12 cellular contexts compared by ENCODE assay signal in genomic region chr10:69869291-69869841, GRCh38.
DNase-seq lines count a peak whose midpoint lies in the region; ATAC-seq and TF ChIP-seq lines count a peak whose summit lies in the region.
"Had no signal": no experiment of that assay in that cellular context is flagged by ENCODE, and none has a peak within 500 bp of the region (broad histone marks: within the 10 kb centered on the region; RNA-seq: fewer than 3 reads in every experiment).

No MANE protein-coding gene starts in this region.

- no peak overlapping the region for H3K27ac ChIP-seq in testis
- H3K27ac ChIP-seq in gastrocnemius medialis = no peak overlapping the region

- peaks cover 30% of the 10 kb centered on the region for H3K4me1 ChIP-seq in adipocyte (ENCODE audit: control insufficient read depth, insufficient read depth, low read length)
- H3K4me1 ChIP-seq in testis = peaks cover 19% of the 10 kb centered on the region
- H3K4me1 ChIP-seq in gastrocnemius medialis = no peaks in the 10 kb centered on the region

- TF ChIP-seq POLR2A in testis (IDR thresholded peaks at IDR 0.05) (no peak), gastrocnemius medialis (IDR thresholded peaks at IDR 0.05) (no peak)

- H3K4me3 ChIP-seq in HFF-Myc (replicated peaks; ENCODE audit: low read depth, low read length) (0 out of 2 replicates have a peak overlapping the region, but pooled peaks have one; percentile 1), adipocyte (ENCODE audit: low read length) (no peak overlapping the region), fibroblast of the aortic adventitia (ENCODE audit: low read depth, low read length) (no peak overlapping the region), testis (no peak overlapping the region), gastrocnemius medialis (no peak overlapping the region)
- H3K4me3 ChIP-seq: HAP-1 had no signal

- intact Hi-C loops in testis (cut with DNase I; ENCODE audit: low total_unique reads) = no loop called here
- intact Hi-C loops in gastrocnemius medialis (cut with DNase I; ENCODE audit: low total_unique reads) = loop anchor here (5.0 kb wide), 1 partner anchor 48 kb away; no protein-coding TSS in a partner anchor

- H3K9me3 ChIP-seq in adipocyte (ENCODE audit: control insufficient read depth, low read length) (no peaks in the 10 kb centered on the region), testis (no peaks in the 10 kb centered on the region), gastrocnemius medialis (no peaks in the 10 kb centered on the region)
- H3K9me3 ChIP-seq: HAP-1 had no signal

- 53 to 100% methylated on average over 2 to 3 of the region's 3 CpGs for WGBS in testis, 2 donors

- DNase-seq in HFF-Myc (ENCODE audit: extremely low read depth, low read depth) (peak; percentile 83), adipocyte (ENCODE audit: low read depth) (peak; percentile 76), fibroblast of the aortic adventitia (ENCODE audit: low read depth) (peak; percentile 90), testis (peak; percentile 20), gastrocnemius medialis (no peak)
- no peak for DNase-seq in activated CD8-positive, alpha-beta memory T cell treated with anti-CD3 and anti-CD28 coated beads for 24 hours
- DNase-seq in activated CD8-positive, alpha-beta memory T cell treated with anti-CD3 and anti-CD28 coated beads, Interleukin-2, amount 50 U/mL, for 4 hours = no peak
- DNase-seq: hippocampal formation; NCI-H1105 treated with DMSO at 0.1 percent for 48 hours; stimulated activated CD4-positive, alpha-beta T cell treated with anti-CD3 and anti-CD28 coated beads, Interleukin-12 subunit alpha, Interleukin-12 subunit beta, amount 100 ng/mL, for 4 hours; stimulated activated naive CD4-positive, alpha-beta T cell had no signal

- in situ Hi-C loops in gastrocnemius medialis (cut with MboI; ENCODE audit: low sequenced_read_pairs in 4 of 4) = no loop called here

- H3K36me3 ChIP-seq in adipocyte (ENCODE audit: control insufficient read depth, insufficient read depth, low read length, severe bottlenecking) (no peaks in the 10 kb centered on the region), testis (ENCODE audit: low read depth, missing control alignments) (no peaks in the 10 kb centered on the region), gastrocnemius medialis (no peaks in the 10 kb centered on the region)
- H3K36me3 ChIP-seq: HAP-1 had no signal

- no peak overlapping the region for H3K9ac ChIP-seq in adipocyte (ENCODE audit: low read length)

- TF ChIP-seq CTCF in HFF-Myc (IDR thresholded peaks at IDR 0.05; ENCODE audit: low read depth, low read length, missing control alignments) (no peak), fibroblast of the aortic adventitia (IDR thresholded peaks at IDR 0.05; ENCODE audit: insufficient read depth, low read length) (no peak), testis (IDR thresholded peaks at IDR 0.05) (no peak), gastrocnemius medialis (IDR thresholded peaks at IDR 0.05 in 4 of 5, conservative IDR thresholded peaks at IDR 0.05 in 1 of 5) (no peak)

- ATAC-seq in gastrocnemius medialis = no peak

- no peaks in the 10 kb centered on the region for H3K27me3 ChIP-seq in adipocyte (replicated peaks; ENCODE audit: control insufficient read depth, insufficient read depth, low read length)
- H3K27me3 ChIP-seq in testis = no peaks in the 10 kb centered on the region
- H3K27me3 ChIP-seq in gastrocnemius medialis = no peaks in the 10 kb centered on the region

Comparison
In these comparisons a context has a peak if more than half of its experiments do, and no peak if none do; other contexts are left out.
1. DNase-seq: peak in HFF-Myc (single experiment), adipocyte (single experiment), fibroblast of the aortic adventitia (single experiment) and testis (single experiment); none in activated CD8-positive, alpha-beta memory T cell treated with anti-CD3 and anti-CD28 coated beads for 24 hours (single experiment), gastrocnemius medialis (0 of 2) and activated CD8-positive, alpha-beta memory T cell treated with anti-CD3 and anti-CD28 coated beads, Interleukin-2, amount 50 U/mL, for 4 hours (single experiment).